In genomic region chr1:228454238-228454637, GRCh38 we compare ENCODE assay signal across 26 cellular contexts. TPM values are rescaled to one million over a fixed set of nuclear protein-coding genes. Genes with fewer than 3 reads are reported as not detected.
DNase-seq lines count a peak whose midpoint lies in the region; ATAC-seq, FAIRE-seq and TF ChIP-seq lines count a peak whose summit lies in the region.
"Had no signal": no experiment of that assay in that cellular context is flagged by ENCODE, and none has a peak within 500 bp of the region (broad histone marks: within the 10 kb centered on the region; RNA-seq: fewer than 3 reads in every experiment).

No MANE protein-coding gene starts in this region.

- no peaks in the 10 kb centered on the region for H3K9me3 ChIP-seq in sigmoid colon
- H3K9me3 ChIP-seq: suprapubic skin had no signal

- TF ChIP-seq POLR2A in sigmoid colon (IDR thresholded peaks at IDR 0.05) (no peak), GM12891 (IDR thresholded peaks at IDR 0.05; ENCODE audit: low read depth, low read length) (no peak)

- WGBS in sigmoid colon, 2 donors: 92 to 96% methylated on average over 1 of the region's 1 CpG

- H3K27ac Mint-ChIP-seq in activated CD8-positive, alpha-beta T cell treated with anti-CD3 and anti-CD28 coated beads, Interleukin-2, amount 10 ng/mL, durations not matched to agents 7 days and 5 days: peak overlapping the region; percentile 19
- H3K27ac Mint-ChIP-seq in activated CD8-positive, alpha-beta T cell treated with anti-CD3 and anti-CD28 coated beads for 36 hours: no peak overlapping the region
- no peak overlapping the region for H3K27ac Mint-ChIP-seq in endothelial cell (ENCODE audit: unreplicated experiment)
- H3K27ac Mint-ChIP-seq: activated naive CD4-positive, alpha-beta T cell treated with anti-CD3 and anti-CD28 coated beads, Interleukin-2, amount 50 U/mL, for 24 hours; CD4-positive, alpha-beta memory T cell; immature natural killer cell; naive thymus-derived CD8-positive, alpha-beta T cell had no signal

- peaks cover 0 to 28% (median 20%) of the 10 kb centered on the region in 4 donors for H3K4me1 ChIP-seq in sigmoid colon

- no peak for FAIRE-seq in GM12891 (lab: Jason Lieb, UNC)

- no peaks in the 10 kb centered on the region for H3K9me3 Mint-ChIP-seq in activated CD8-positive, alpha-beta T cell treated with anti-CD3 and anti-CD28 coated beads, Interleukin-2, amount 10 ng/mL, durations not matched to agents 7 days and 5 days (ENCODE audit: insufficient read depth)
- no peaks in the 10 kb centered on the region for H3K9me3 Mint-ChIP-seq in activated CD8-positive, alpha-beta T cell treated with anti-CD3 and anti-CD28 coated beads for 36 hours
- no peaks in the 10 kb centered on the region for H3K9me3 Mint-ChIP-seq in endothelial cell (ENCODE audit: unreplicated experiment)
- H3K9me3 Mint-ChIP-seq: activated naive CD4-positive, alpha-beta T cell treated with anti-CD3 and anti-CD28 coated beads, Interleukin-2, amount 50 U/mL, for 24 hours; immature natural killer cell had no signal

- POLR2A ChIA-PET in activated CD8-positive, alpha-beta T cell treated with anti-CD3 and anti-CD28 coated beads, Interleukin-2, amount 10 ng/mL, durations not matched to agents 7 days and 5 days (lab: Charles Lee): interaction anchor here (2.8 to 5.0 kb wide), 2 partner anchors 11 to 49 kb away, joined by 14 to 60 read pairs; partner anchors contain the start of gene TRIM11
- POLR2A ChIA-PET in activated CD8-positive, alpha-beta T cell treated with anti-CD3 and anti-CD28 coated beads for 36 hours (lab: Charles Lee): no interaction called here

- no peak overlapping the region for H3K4me3 ChIP-seq in sigmoid colon
- H3K4me3 ChIP-seq: lung, suprapubic skin had no signal

- peaks cover 0 to 38% (median 15%) of the 10 kb centered on the region in 3 donors for H3K27me3 ChIP-seq in sigmoid colon

- intact Hi-C loops in activated CD8-positive, alpha-beta T cell treated with anti-CD3 and anti-CD28 coated beads for 36 hours (cut with micrococcal nuclease): no loop called here
- intact Hi-C loops in sigmoid colon (cut with DNase I): no loop called here

- CTCF ChIA-PET in activated CD8-positive, alpha-beta T cell treated with anti-CD3 and anti-CD28 coated beads, Interleukin-2, amount 10 ng/mL, durations not matched to agents 7 days and 5 days (lab: Charles Lee): no interaction called here
- CTCF ChIA-PET in activated CD8-positive, alpha-beta T cell treated with anti-CD3 and anti-CD28 coated beads for 36 hours (lab: Charles Lee): no interaction called here

- no peak overlapping the region for H3K4me3 Mint-ChIP-seq in activated CD8-positive, alpha-beta T cell treated with anti-CD3 and anti-CD28 coated beads, Interleukin-2, amount 10 ng/mL, durations not matched to agents 7 days and 5 days
- no peak overlapping the region for H3K4me3 Mint-ChIP-seq in activated CD8-positive, alpha-beta T cell treated with anti-CD3 and anti-CD28 coated beads for 36 hours
- peak overlapping the region; percentile 57 for H3K4me3 Mint-ChIP-seq in endothelial cell (ENCODE audit: unreplicated experiment)
- H3K4me3 Mint-ChIP-seq: activated naive CD4-positive, alpha-beta T cell treated with anti-CD3 and anti-CD28 coated beads, Interleukin-2, amount 50 U/mL, for 24 hours had no signal

- no peak for ATAC-seq in activated CD8-positive, alpha-beta T cell treated with anti-CD3 and anti-CD28 coated beads, Interleukin-2, amount 10 ng/mL, durations not matched to agents 7 days and 5 days
- no peak for ATAC-seq in activated CD8-positive, alpha-beta T cell treated with anti-CD3 and anti-CD28 coated beads for 36 hours
- no peak for ATAC-seq in GM19455 (IDR thresholded peaks at IDR 0.05; ENCODE audit: unreplicated experiment)
- ATAC-seq: left cardiac atrium; naive thymus-derived CD8-positive, alpha-beta T cell; PC-3; Right ventricle myocardium inferior had no signal

- no peak overlapping the region for H3K27ac ChIP-seq in sigmoid colon
- H3K27ac ChIP-seq: HL-60, suprapubic skin had no signal

- H3K36me3 ChIP-seq in sigmoid colon: no peaks in the 10 kb centered on the region
- H3K36me3 ChIP-seq: suprapubic skin had no signal

- DNase-seq in activated CD8-positive, alpha-beta T cell treated with anti-CD3 and anti-CD28 coated beads, Interleukin-2, amount 10 ng/mL, durations not matched to agents 7 days and 5 days: no peak
- DNase-seq in activated CD8-positive, alpha-beta T cell treated with anti-CD3 and anti-CD28 coated beads for 36 hours: no peak
- peak; percentile 50 for DNase-seq in NAMALWA (ENCODE audit: low spot score)
- no peak for DNase-seq in endothelial cell (ENCODE audit: low spot score)
- peak; percentile 15 for DNase-seq in sigmoid colon
- no peak for DNase-seq in NCI-H69 (lab: John Stamatoyannopoulos, UW)
- no peak for DNase-seq in GM12891 (ENCODE audit: insufficient read length, low spot score)
- DNase-seq: AML-193; CD4-positive, alpha-beta memory T cell; immature natural killer cell; left cardiac atrium; MM.1S; naive thymus-derived CD8-positive, alpha-beta T cell; NCI-H1417; NCI-H2029; NCI-H524; PC-3; stimulated activated naive CD4-positive, alpha-beta T cell had no signal

- peaks cover 12% of the 10 kb centered on the region for H3K36me3 Mint-ChIP-seq in activated CD8-positive, alpha-beta T cell treated with anti-CD3 and anti-CD28 coated beads, Interleukin-2, amount 10 ng/mL, durations not matched to agents 7 days and 5 days (ENCODE audit: low read depth)
- peaks cover 10% of the 10 kb centered on the region for H3K36me3 Mint-ChIP-seq in activated CD8-positive, alpha-beta T cell treated with anti-CD3 and anti-CD28 coated beads for 36 hours (ENCODE audit: low read depth)
- H3K36me3 Mint-ChIP-seq in endothelial cell (ENCODE audit: low read depth, unreplicated experiment): peaks cover 6% of the 10 kb centered on the region

- no peak for TF ChIP-seq CTCF in activated CD8-positive, alpha-beta T cell treated with anti-CD3 and anti-CD28 coated beads for 36 hours (IDR thresholded peaks at IDR 0.05)
- no peak for TF ChIP-seq CTCF in endothelial cell (IDR thresholded peaks at IDR 0.05; ENCODE audit: unreplicated experiment)
- no peak for TF ChIP-seq CTCF in sigmoid colon (IDR thresholded peaks at IDR 0.05)

- peaks cover under 1% of the 10 kb centered on the region for H3K27me3 Mint-ChIP-seq in activated CD8-positive, alpha-beta T cell treated with anti-CD3 and anti-CD28 coated beads, Interleukin-2, amount 10 ng/mL, durations not matched to agents 7 days and 5 days (ENCODE audit: low read depth)
- H3K27me3 Mint-ChIP-seq in activated CD8-positive, alpha-beta T cell treated with anti-CD3 and anti-CD28 coated beads for 36 hours: peaks cover 1% of the 10 kb centered on the region
- peaks cover 8% of the 10 kb centered on the region for H3K27me3 Mint-ChIP-seq in endothelial cell (ENCODE audit: unreplicated experiment)
- H3K27me3 Mint-ChIP-seq: activated naive CD4-positive, alpha-beta T cell treated with anti-CD3 and anti-CD28 coated beads, Interleukin-2, amount 50 U/mL, for 24 hours had no signal

- peaks cover 36% of the 10 kb centered on the region for H3K4me1 Mint-ChIP-seq in activated CD8-positive, alpha-beta T cell treated with anti-CD3 and anti-CD28 coated beads, Interleukin-2, amount 10 ng/mL, durations not matched to agents 7 days and 5 days (ENCODE audit: low read depth)
- peaks cover 15% of the 10 kb centered on the region for H3K4me1 Mint-ChIP-seq in activated CD8-positive, alpha-beta T cell treated with anti-CD3 and anti-CD28 coated beads for 36 hours (ENCODE audit: low read depth)
- peaks cover 15% of the 10 kb centered on the region for H3K4me1 Mint-ChIP-seq in endothelial cell (ENCODE audit: unreplicated experiment)

- TF ChIP-seq EP300 in sigmoid colon (IDR thresholded peaks at IDR 0.05): no peak

TF ChIP-seq in GM12891, 5 proteins besides CTCF, POLR2A, EP300 and RAD21:
- no peak for TF ChIP-seq POLR2AphosphoS5 (IDR thresholded peaks at IDR 0.05; ENCODE audit: low read depth, low read length)
- TF ChIP-seq SPI1 (IDR thresholded peaks at IDR 0.05; ENCODE audit: low read depth, low read length): no peak
- TF ChIP-seq TAF1 (IDR thresholded peaks at IDR 0.05; ENCODE audit: low read depth, low read length): no peak
- TF ChIP-seq POU2F2 (IDR thresholded peaks at IDR 0.05; ENCODE audit: low read depth, low read length): no peak
- no peak for TF ChIP-seq PAX5 (IDR thresholded peaks at IDR 0.05; ENCODE audit: insufficient read depth, low read length, severe bottlenecking)

RNA-seq across cellular contexts. Expression of gene RNF187, which starts 32.9 kb away (rescaled TPM):
- 100 to 1,000 TPM; 129 to 139 TPM for total RNA-seq in activated CD8-positive, alpha-beta T cell treated with anti-CD3 and anti-CD28 coated beads, Interleukin-2, amount 10 ng/mL, durations not matched to agents 7 days and 5 days
- 100 to 1,000 TPM; 147 TPM for total RNA-seq in activated CD8-positive, alpha-beta T cell treated with anti-CD3 and anti-CD28 coated beads for 36 hours
- total RNA-seq in endothelial cell (ENCODE audit: unreplicated experiment) (153 TPM), sigmoid colon (10 to 100 TPM; 17.3 to 24.4 (median 22.6) TPM)
- 10 to 100 TPM; 23.4 to 39.8 (median 28.2) TPM for polyA plus RNA-seq in sigmoid colon
- 51.7 TPM for polyA plus RNA-seq in GM12891 (2012; ENCODE audit: low read depth, missing spikeins)

RNA-seq across cellular contexts. Expression of gene TRIM17, which starts 37.6 kb away (rescaled TPM):
- total RNA-seq in activated CD8-positive, alpha-beta T cell treated with anti-CD3 and anti-CD28 coated beads, Interleukin-2, amount 10 ng/mL, durations not matched to agents 7 days and 5 days: 1 to 10 TPM; 2.8 to 4.0 TPM
- 1 to 10 TPM; 1.9 to 2.7 TPM for total RNA-seq in activated CD8-positive, alpha-beta T cell treated with anti-CD3 and anti-CD28 coated beads for 36 hours
- 2.3 TPM for total RNA-seq in endothelial cell (ENCODE audit: unreplicated experiment)
- total RNA-seq in sigmoid colon: under 1 TPM in 1 of 4 donors, not detected in 3; 0.95 TPM
- polyA plus RNA-seq in sigmoid colon: under 1 TPM in 1 of 3 donors, not detected in 2; 0.44 TPM
- polyA plus RNA-seq in GM12891 (2012; ENCODE audit: low read depth, missing spikeins): 0.26 TPM
- total RNA-seq: Daoy, H4, PC-3 had no signal

RNA-seq across cellular contexts. Expression of gene TRIM11, which starts 47.6 kb away (rescaled TPM):
- 10 to 100 TPM; 66.5 to 71.9 TPM for total RNA-seq in activated CD8-positive, alpha-beta T cell treated with anti-CD3 and anti-CD28 coated beads, Interleukin-2, amount 10 ng/mL, durations not matched to agents 7 days and 5 days
- 10 to 100 TPM; 30.7 to 32.1 TPM for total RNA-seq in activated CD8-positive, alpha-beta T cell treated with anti-CD3 and anti-CD28 coated beads for 36 hours
- total RNA-seq in endothelial cell (ENCODE audit: unreplicated experiment) (39.9 TPM), sigmoid colon (10 to 100 TPM; 11.8 to 19.6 (median 16.0) TPM)
- polyA plus RNA-seq in sigmoid colon: 10 to 100 TPM; 12.0 to 32.9 (median 14.3) TPM
- polyA plus RNA-seq in GM12891 (2012; ENCODE audit: low read depth, missing spikeins): 12.6 TPM

Comparison
In these comparisons a context has a peak if more than half of its experiments do, and no peak if none do; other contexts are left out.
1. DNase-seq: peak in NAMALWA (single experiment) and sigmoid colon (single experiment); none in activated CD8-positive, alpha-beta T cell treated with anti-CD3 and anti-CD28 coated beads, Interleukin-2, amount 10 ng/mL, durations not matched to agents 7 days and 5 days (single experiment), activated CD8-positive, alpha-beta T cell treated with anti-CD3 and anti-CD28 coated beads for 36 hours (single experiment), endothelial cell (single experiment), NCI-H69 (single experiment) and GM12891 (single experiment).